In genomic region chr14:26596722-26597030, GRCh38 we compare ENCODE assay signal across 9 cellular contexts.
DNase-seq lines count a peak whose midpoint lies in the region; ATAC-seq lines count a peak whose summit lies in the region.
"Had no signal": no experiment of that assay in that cellular context is flagged by ENCODE, and none has a peak within 500 bp of the region (broad histone marks: within the 10 kb centered on the region; RNA-seq: fewer than 3 reads in every experiment).

No MANE protein-coding gene starts in this region.

- H3K4me1 ChIP-seq in adipocyte (ENCODE audit: control insufficient read depth, insufficient read depth, low read length) = peaks cover 19% of the 10 kb centered on the region
- H3K4me1 ChIP-seq: BLaER1 treated with 17β-estradiol and CSF1 and Interleukin-3, amounts not matched to agents 10 nM and 100 nM had no signal

- H3K9me3 ChIP-seq in adipocyte (ENCODE audit: control insufficient read depth, low read length) = no peaks in the 10 kb centered on the region

- no peak for ATAC-seq in GM18907 (IDR thresholded peaks at IDR 0.05; ENCODE audit: unreplicated experiment)
- no peak for ATAC-seq in GM18502 (IDR thresholded peaks at IDR 0.05; ENCODE audit: poor library complexity, unreplicated experiment)

- H3K9ac ChIP-seq in adipocyte (ENCODE audit: low read length) = peak overlapping the region; percentile 81
- H3K9ac ChIP-seq: BLaER1 treated with 17β-estradiol and CSF1 and Interleukin-3, amounts not matched to agents 10 nM and 100 nM had no signal

- DNase-seq in NCI-H1092 treated with DMSO at 0.1 percent for 48 hours (lab: John Stamatoyannopoulos, UW) = peak; percentile 58
- DNase-seq in NCI-H1092 (lab: John Stamatoyannopoulos, UW) = no peak
- DNase-seq in adipocyte (ENCODE audit: low read depth) = peak; percentile 48
- peak; percentile 3 for DNase-seq in iPS-NIHi11 (ENCODE audit: low spot score)
- peak in 28 of 49 donors; percentile 0 to 62 (median 26) for DNase-seq in substantia nigra (lab: John Stamatoyannopoulos, UW)
- no peak for DNase-seq in activated gamma-delta T cell treated with Interleukin-2 at 50 U/mL for 16 hours

- H3K27me3 ChIP-seq in adipocyte (replicated peaks; ENCODE audit: control insufficient read depth, insufficient read depth, low read length) = no peaks in the 10 kb centered on the region
- H3K27me3 ChIP-seq: BLaER1 treated with 17β-estradiol and CSF1 and Interleukin-3, amounts not matched to agents 10 nM and 100 nM had no signal

- H3K36me3 ChIP-seq in adipocyte (ENCODE audit: control insufficient read depth, insufficient read depth, low read length, severe bottlenecking) = no peaks in the 10 kb centered on the region
- H3K36me3 ChIP-seq: BLaER1 treated with 17β-estradiol and CSF1 and Interleukin-3, amounts not matched to agents 10 nM and 100 nM had no signal

- H3K4me3 ChIP-seq in adipocyte (ENCODE audit: low read length) = peak overlapping the region; percentile 90
- H3K4me3 ChIP-seq: BLaER1 treated with 17β-estradiol and CSF1 and Interleukin-3, amounts not matched to agents 10 nM and 100 nM had no signal

- H3K27ac ChIP-seq in substantia nigra (ENCODE audit: low read depth, low read length, poor library complexity, severe bottlenecking) = peak overlapping the region; percentile 94
- H3K27ac ChIP-seq: BLaER1 treated with 17β-estradiol and CSF1 and Interleukin-3, amounts not matched to agents 10 nM and 100 nM had no signal

Comparison
In these comparisons a context has a peak if more than half of its experiments do, and no peak if none do; other contexts are left out.
1. DNase-seq: peak in NCI-H1092 treated with DMSO at 0.1 percent for 48 hours (single experiment), adipocyte (single experiment), iPS-NIHi11 (single experiment) and substantia nigra (28 of 49); none in NCI-H1092 (single experiment) and activated gamma-delta T cell treated with Interleukin-2 at 50 U/mL for 16 hours (single experiment).